Comparison of ENCODE assay signal across 9 cellular contexts in genomic region chr14:22978873-22979671, GRCh38. TPM values are rescaled to one million over a fixed set of nuclear protein-coding genes. Genes with fewer than 3 reads are reported as not detected.
DNase-seq lines count a peak whose midpoint lies in the region; ATAC-seq, FAIRE-seq and TF ChIP-seq lines count a peak whose summit lies in the region.
"Had no signal": no experiment of that assay in that cellular context is flagged by ENCODE, and none has a peak within 500 bp of the region (broad histone marks: within the 10 kb centered on the region; RNA-seq: fewer than 3 reads in every experiment).

No MANE protein-coding gene starts in this region.

- peaks cover 75% of the 10 kb centered on the region for H3K4me1 ChIP-seq in HepG2 (ENCODE audit: insufficient read depth, low read length)
- H3K4me1 ChIP-seq in thyroid gland, result peaks cover 32 to 52% of the 10 kb centered on the region in 2 donors

- H3K4me3 ChIP-seq in HFF-Myc (replicated peaks; ENCODE audit: low read depth, low read length), result peak overlapping the region; percentile 78
- peak overlapping the region; percentile 86 to 98 (median 89) for H3K4me3 ChIP-seq in HepG2 (replicated peaks in 1 of 3; ENCODE audit: insufficient read depth in 1 of 3, low read depth in 2 of 3, low read length in 3 of 3)
- no peak overlapping the region for H3K4me3 ChIP-seq in thyroid gland (replicated peaks in 1 of 3)

- peak; percentile 34; the same call in 1 of the 2 replicates for TF ChIP-seq RAD21 in HepG2 (CRISPR knock-in tag; IDR thresholded peaks at IDR 0.05)

- TF ChIP-seq EP300 in HepG2 (IDR thresholded peaks at IDR 0.05; ENCODE audit: low read depth in 2 of 2, low read length in 2 of 2), result no peak
- peak; percentile 29; the same call in 1 of the 2 replicates for TF ChIP-seq EP300 in HepG2 (CRISPR knock-in tag; IDR thresholded peaks at IDR 0.05; ENCODE audit: borderline replicate concordance)

- H3K4me2 ChIP-seq in HepG2 (ENCODE audit: low read depth, low read length), result peak overlapping the region; percentile 98

- H3K36me3 Mint-ChIP-seq in effector memory CD8-positive, alpha-beta T cell (ENCODE audit: insufficient read depth), result no peaks in the 10 kb centered on the region

- no peaks in the 10 kb centered on the region for H3K9me3 ChIP-seq in HepG2 (ENCODE audit: low read length)
- no peaks in the 10 kb centered on the region for H3K9me3 ChIP-seq in thyroid gland

- TF ChIP-seq POLR2A in HepG2 (IDR thresholded peaks at IDR 0.05; ENCODE audit: insufficient read depth in 1 of 2, low read depth in 2 of 2, low read length in 2 of 2) (peak in 1 of 2 experiments; percentile 27; a peak in 1 of 4 replicates), thyroid gland (IDR thresholded peaks at IDR 0.05) (no peak)

- no peak overlapping the region for H2AFZ ChIP-seq in HepG2 (ENCODE audit: low read length)

- no peaks in the 10 kb centered on the region; a peak in 1 of 5 replicates for H3K27me3 ChIP-seq in HepG2 (ENCODE audit: control insufficient read depth in 1 of 2, insufficient read depth in 2 of 2, low read length in 2 of 2)
- H3K27me3 ChIP-seq in thyroid gland, result no peaks in the 10 kb centered on the region

- peaks cover 2% of the 10 kb centered on the region for H4K20me1 ChIP-seq in HepG2 (ENCODE audit: insufficient read depth, low read length)

- peaks cover 17 to 34% of the 10 kb centered on the region in 2 experiments for H3K36me3 ChIP-seq in HepG2 (replicated peaks in 1 of 2; ENCODE audit: control insufficient read depth in 1 of 2, insufficient read depth in 2 of 2, low read length in 2 of 2)
- H3K36me3 ChIP-seq in thyroid gland, result peaks cover 0 to 7% of the 10 kb centered on the region in 2 donors

- FAIRE-seq in HepG2 (lab: Jason Lieb, UNC), result no peak

- intact Hi-C loops in HepG2 (cut with micrococcal nuclease; ENCODE audit: unreplicated experiment), result no loop called here
- intact Hi-C loops in thyroid gland (cut with DNase I), result no loop called here

- H3K27ac ChIP-seq in HepG2 (ENCODE audit: extremely low read length, insufficient read depth, low read length), result peak overlapping the region; percentile 97
- H3K27ac ChIP-seq in thyroid gland, result peak overlapping the region; percentile 81 to 89 (median 87)

- 20% methylated on average over 7 of the region's 7 CpGs for WGBS in HepG2 (ENCODE audit: low lambda C conversion rate)
- 48 to 58% methylated on average over 7 of the region's 7 CpGs for WGBS in thyroid gland, 2 donors

- in situ Hi-C loops in HepG2 (cut with HindIII; ENCODE audit: extremely low pct_ligation_motif_present, low pct_unique_long_range_greater_than_20kb), result no loop called here

- H3K27ac Mint-ChIP-seq in effector memory CD8-positive, alpha-beta T cell, result no peak overlapping the region
- H3K27ac Mint-ChIP-seq: activated T-cell treated with anti-CD3 and anti-CD28 coated beads, Interleukin-2, amount 50 U/mL, for 24 hours had no signal

- no TSS peak for BruUV-seq in HepG2 (replicated peaks; lab: Mats Ljungman, UMichigan)

- H3K27me3 Mint-ChIP-seq in effector memory CD8-positive, alpha-beta T cell, result peaks cover 10 to 35% of the 10 kb centered on the region in 2 donors

- TF ChIP-seq CTCF in HFF-Myc (IDR thresholded peaks at IDR 0.05; ENCODE audit: low read depth, low read length, missing control alignments) (no peak), HepG2 (CRISPR knock-in tag; IDR thresholded peaks at IDR 0.05) (no peak), thyroid gland (IDR thresholded peaks at IDR 0.05) (no peak)

- CTCF ChIA-PET in HepG2 (lab: Yijun Ruan, JAX; ENCODE audit: low intra/inter-chr PET ratio, low total read pairs), result no interaction called here

- H3K79me2 ChIP-seq in HepG2 (ENCODE audit: insufficient read depth, low read length), result peaks cover 79% of the 10 kb centered on the region

- DNase-seq in HFF-Myc (ENCODE audit: extremely low read depth, low read depth) (no peak), astrocyte of the hippocampus (ENCODE audit: low read depth, low spot score) (peak; percentile 55), HepG2 (ENCODE audit: low spot score) (no peak), thyroid gland (no peak), amniotic stem cell (lab: John Stamatoyannopoulos, UW) (no peak)
- DNase-seq in stimulated activated CD4-positive, alpha-beta T cell treated with anti-CD3 and anti-CD28 coated beads, Interleukin-2, amount 100 ng/mL, for 24 hours, result no peak
- no peak for DNase-seq in effector memory CD8-positive, alpha-beta T cell
- DNase-seq: activated T-cell treated with anti-CD3 and anti-CD28 coated beads, Interleukin-2, amount 50 U/mL, for 24 hours had no signal

- H3K4me1 Mint-ChIP-seq in effector memory CD8-positive, alpha-beta T cell (ENCODE audit: low read depth in 2 of 2), result peaks cover 4% of the 10 kb centered on the region in 2 donors

- H3K9me3 Mint-ChIP-seq in effector memory CD8-positive, alpha-beta T cell, result no peaks in the 10 kb centered on the region
- H3K9me3 Mint-ChIP-seq: activated T-cell treated with anti-CD3 and anti-CD28 coated beads, Interleukin-2, amount 50 U/mL, for 24 hours had no signal

- peak overlapping the region; percentile 93 for H3K9ac ChIP-seq in HepG2 (ENCODE audit: insufficient read depth, low read depth, low read length)

- H3K4me3 Mint-ChIP-seq in effector memory CD8-positive, alpha-beta T cell, result no peak overlapping the region
- H3K4me3 Mint-ChIP-seq: activated T-cell treated with anti-CD3 and anti-CD28 coated beads, Interleukin-2, amount 50 U/mL, for 24 hours had no signal

- ATAC-seq in HepG2 (no peak), GM21825 (IDR thresholded peaks at IDR 0.05; ENCODE audit: unreplicated experiment) (no peak)
- no peak for ATAC-seq in effector memory CD8-positive, alpha-beta T cell (replicated peaks)

- POLR2A ChIA-PET in HepG2 (lab: Yijun Ruan, JAX), result interaction anchor here (0.7 to 26.8 kb wide), 20 partner anchors 2 to 1135 kb away, joined by 3 to 1670 read pairs (median 10); partner anchors contain the start of genes ACIN1, AJUBA, C14orf119 and CDH24

RNA-seq across cellular contexts. Expression of gene AJUBA, which starts 3.3 kb away (rescaled TPM):
- total RNA-seq in HepG2 (2016; rRNA removed; fragmentation: Illumina TruSeq; extraction: Trizol), result 109 and 157 TPM in 2 replicates
- total RNA-seq in HepG2 (2016; cell fraction: cytosol; rRNA removed; fragmentation: Illumina TruSeq; extraction: Trizol; ENCODE audit: low read depth), result 29.1 and 32.6 TPM in 2 replicates
- 104 and 153 TPM in 2 replicates for total RNA-seq in HepG2 (2016; cell fraction: insoluble cytoplasmic fraction; rRNA removed; fragmentation: Illumina TruSeq; extraction: Trizol)
- total RNA-seq in HepG2 (2016; cell fraction: membrane; rRNA removed; fragmentation: Illumina TruSeq; extraction: Trizol), result 72.3 and 78.5 TPM in 2 replicates
- 149 and 162 TPM in 2 replicates for total RNA-seq in HepG2 (2016; cell fraction: nucleus; rRNA removed; fragmentation: Illumina TruSeq; extraction: Trizol)
- polyA plus RNA-seq in HepG2 (2011; rRNA removed), result 241 and 315 TPM in 2 replicates
- 184 and 225 TPM in 2 replicates for polyA plus RNA-seq in HepG2 (2011; cell fraction: cytosol; rRNA removed)
- polyA plus RNA-seq in HepG2 (2011; cell fraction: nucleus; rRNA removed), result 207 and 248 TPM in 2 replicates
- polyA plus RNA-seq in HepG2 (2012), result 183 and 230 TPM in 2 replicates
- 8.7 and 9.2 TPM in 2 replicates for polyA plus RNA-seq in HepG2 (2016; cell fraction: cytosol; fragmentation: Illumina TruSeq; extraction: Trizol; ENCODE audit: low read depth)
- polyA plus RNA-seq in HepG2 (2016; cell fraction: insoluble cytoplasmic fraction; fragmentation: Illumina TruSeq; extraction: Trizol; ENCODE audit: low read depth), result 102 and 106 TPM in 2 replicates
- 31.5 and 31.6 TPM in 2 replicates for polyA plus RNA-seq in HepG2 (2016; cell fraction: membrane; fragmentation: Illumina TruSeq; extraction: Trizol; ENCODE audit: low read depth)
- 158 and 165 TPM in 2 replicates for polyA plus RNA-seq in HepG2 (2016; cell fraction: nucleus; fragmentation: Illumina TruSeq; extraction: Trizol; ENCODE audit: insufficient read depth, low read depth)
- polyA minus RNA-seq in HepG2 (2011; rRNA and poly(A)+ RNA removed; ENCODE audit: low replicate concordance), result 171 and 630 TPM in 2 replicates
- 150 and 166 TPM in 2 replicates for polyA minus RNA-seq in HepG2 (2011; cell fraction: cytosol; rRNA and poly(A)+ RNA removed)
- 420 and 488 TPM in 2 replicates for polyA minus RNA-seq in HepG2 (2011; cell fraction: nucleus; rRNA and poly(A)+ RNA removed)
- 10 to 100 TPM; 18.4 to 40.5 (median 34.8) TPM for total RNA-seq in thyroid gland

RNA-seq across cellular contexts. Expression of gene HAUS4, which starts 22.2 kb away (rescaled TPM):
- total RNA-seq in HepG2 (2016; rRNA removed; fragmentation: Illumina TruSeq; extraction: Trizol) (130 and 141 TPM in 2 replicates), thyroid gland (10 to 100 TPM; 25.7 to 40.8 (median 40.0) TPM)
- total RNA-seq in HepG2 (2016; cell fraction: cytosol; rRNA removed; fragmentation: Illumina TruSeq; extraction: Trizol; ENCODE audit: low read depth), result 124 and 143 TPM in 2 replicates
- 128 and 148 TPM in 2 replicates for total RNA-seq in HepG2 (2016; cell fraction: insoluble cytoplasmic fraction; rRNA removed; fragmentation: Illumina TruSeq; extraction: Trizol)
- 134 and 154 TPM in 2 replicates for total RNA-seq in HepG2 (2016; cell fraction: membrane; rRNA removed; fragmentation: Illumina TruSeq; extraction: Trizol)
- 82.9 and 84.6 TPM in 2 replicates for total RNA-seq in HepG2 (2016; cell fraction: nucleus; rRNA removed; fragmentation: Illumina TruSeq; extraction: Trizol)
- 64.7 and 74.4 TPM in 2 replicates for polyA plus RNA-seq in HepG2 (2011; rRNA removed)
- 49.6 and 52.3 TPM in 2 replicates for polyA plus RNA-seq in HepG2 (2011; cell fraction: cytosol; rRNA removed)
- polyA plus RNA-seq in HepG2 (2011; cell fraction: nucleus; rRNA removed), result 90.4 and 93.9 TPM in 2 replicates
- polyA plus RNA-seq in HepG2 (2012), result 58.5 and 83.9 TPM in 2 replicates
- polyA plus RNA-seq in HepG2 (2016; cell fraction: cytosol; fragmentation: Illumina TruSeq; extraction: Trizol; ENCODE audit: low read depth), result 42.0 and 47.4 TPM in 2 replicates
- polyA plus RNA-seq in HepG2 (2016; cell fraction: insoluble cytoplasmic fraction; fragmentation: Illumina TruSeq; extraction: Trizol; ENCODE audit: low read depth), result 106 and 115 TPM in 2 replicates
- 86.6 and 89.8 TPM in 2 replicates for polyA plus RNA-seq in HepG2 (2016; cell fraction: membrane; fragmentation: Illumina TruSeq; extraction: Trizol; ENCODE audit: low read depth)
- polyA plus RNA-seq in HepG2 (2016; cell fraction: nucleus; fragmentation: Illumina TruSeq; extraction: Trizol; ENCODE audit: insufficient read depth, low read depth), result 118 and 127 TPM in 2 replicates
- polyA minus RNA-seq in HepG2 (2011; rRNA and poly(A)+ RNA removed; ENCODE audit: low replicate concordance), result 39.3 and 43.1 TPM in 2 replicates
- 27.3 and 39.3 TPM in 2 replicates for polyA minus RNA-seq in HepG2 (2011; cell fraction: cytosol; rRNA and poly(A)+ RNA removed)
- polyA minus RNA-seq in HepG2 (2011; cell fraction: nucleus; rRNA and poly(A)+ RNA removed), result 50.6 and 59.4 TPM in 2 replicates

RNA-seq across cellular contexts. Expression of gene C14orf93, which starts 30.9 kb away (rescaled TPM):
- total RNA-seq in HepG2 (2016; rRNA removed; fragmentation: Illumina TruSeq; extraction: Trizol) (10.8 and 11.4 TPM in 2 replicates), thyroid gland (10 to 100 TPM; 11.6 to 20.6 (median 15.4) TPM)
- 3.1 and 3.7 TPM in 2 replicates for total RNA-seq in HepG2 (2016; cell fraction: cytosol; rRNA removed; fragmentation: Illumina TruSeq; extraction: Trizol; ENCODE audit: low read depth)
- total RNA-seq in HepG2 (2016; cell fraction: insoluble cytoplasmic fraction; rRNA removed; fragmentation: Illumina TruSeq; extraction: Trizol), result 10.9 and 11.2 TPM in 2 replicates
- total RNA-seq in HepG2 (2016; cell fraction: membrane; rRNA removed; fragmentation: Illumina TruSeq; extraction: Trizol), result 7.8 and 9.1 TPM in 2 replicates
- total RNA-seq in HepG2 (2016; cell fraction: nucleus; rRNA removed; fragmentation: Illumina TruSeq; extraction: Trizol), result 6.7 and 8.3 TPM in 2 replicates
- polyA plus RNA-seq in HepG2 (2011; rRNA removed), result 19.8 and 22.5 TPM in 2 replicates
- polyA plus RNA-seq in HepG2 (2011; cell fraction: cytosol; rRNA removed), result 18.0 and 23.7 TPM in 2 replicates
- 27.1 and 27.7 TPM in 2 replicates for polyA plus RNA-seq in HepG2 (2011; cell fraction: nucleus; rRNA removed)
- polyA plus RNA-seq in HepG2 (2012), result 14.5 and 15.7 TPM in 2 replicates
- 2.6 and 3.0 TPM in 2 replicates for polyA plus RNA-seq in HepG2 (2016; cell fraction: cytosol; fragmentation: Illumina TruSeq; extraction: Trizol; ENCODE audit: low read depth)
- polyA plus RNA-seq in HepG2 (2016; cell fraction: insoluble cytoplasmic fraction; fragmentation: Illumina TruSeq; extraction: Trizol; ENCODE audit: low read depth), result 9.9 and 10.2 TPM in 2 replicates
- polyA plus RNA-seq in HepG2 (2016; cell fraction: membrane; fragmentation: Illumina TruSeq; extraction: Trizol; ENCODE audit: low read depth), result 6.4 TPM in 2 replicates
- 19.5 and 24.7 TPM in 2 replicates for polyA plus RNA-seq in HepG2 (2016; cell fraction: nucleus; fragmentation: Illumina TruSeq; extraction: Trizol; ENCODE audit: insufficient read depth, low read depth)
- polyA minus RNA-seq in HepG2 (2011; rRNA and poly(A)+ RNA removed; ENCODE audit: low replicate concordance), result 18.0 and 62.7 TPM in 2 replicates
- polyA minus RNA-seq in HepG2 (2011; cell fraction: cytosol; rRNA and poly(A)+ RNA removed), result 8.0 and 14.8 TPM in 2 replicates
- 8.8 and 11.9 TPM in 2 replicates for polyA minus RNA-seq in HepG2 (2011; cell fraction: nucleus; rRNA and poly(A)+ RNA removed)

RNA-seq across cellular contexts. Expression of gene PRMT5, which starts 49.9 kb away (rescaled TPM):
- total RNA-seq in HepG2 (2016; rRNA removed; fragmentation: Illumina TruSeq; extraction: Trizol), result 210 and 289 TPM in 2 replicates
- 154 and 171 TPM in 2 replicates for total RNA-seq in HepG2 (2016; cell fraction: cytosol; rRNA removed; fragmentation: Illumina TruSeq; extraction: Trizol; ENCODE audit: low read depth)
- total RNA-seq in HepG2 (2016; cell fraction: insoluble cytoplasmic fraction; rRNA removed; fragmentation: Illumina TruSeq; extraction: Trizol), result 224 and 314 TPM in 2 replicates
- 131 and 139 TPM in 2 replicates for total RNA-seq in HepG2 (2016; cell fraction: membrane; rRNA removed; fragmentation: Illumina TruSeq; extraction: Trizol)
- 137 and 144 TPM in 2 replicates for total RNA-seq in HepG2 (2016; cell fraction: nucleus; rRNA removed; fragmentation: Illumina TruSeq; extraction: Trizol)
- 329 and 354 TPM in 2 replicates for polyA plus RNA-seq in HepG2 (2011; rRNA removed)
- 348 and 362 TPM in 2 replicates for polyA plus RNA-seq in HepG2 (2011; cell fraction: cytosol; rRNA removed)
- 327 and 362 TPM in 2 replicates for polyA plus RNA-seq in HepG2 (2011; cell fraction: nucleus; rRNA removed)
- 137 and 192 TPM in 2 replicates for polyA plus RNA-seq in HepG2 (2012)
- polyA plus RNA-seq in HepG2 (2016; cell fraction: cytosol; fragmentation: Illumina TruSeq; extraction: Trizol; ENCODE audit: low read depth), result 39.5 and 40.9 TPM in 2 replicates
- polyA plus RNA-seq in HepG2 (2016; cell fraction: insoluble cytoplasmic fraction; fragmentation: Illumina TruSeq; extraction: Trizol; ENCODE audit: low read depth), result 294 and 308 TPM in 2 replicates
- 72.5 and 74.3 TPM in 2 replicates for polyA plus RNA-seq in HepG2 (2016; cell fraction: membrane; fragmentation: Illumina TruSeq; extraction: Trizol; ENCODE audit: low read depth)
- 212 and 229 TPM in 2 replicates for polyA plus RNA-seq in HepG2 (2016; cell fraction: nucleus; fragmentation: Illumina TruSeq; extraction: Trizol; ENCODE audit: insufficient read depth, low read depth)
- 563 and 739 TPM in 2 replicates for polyA minus RNA-seq in HepG2 (2011; rRNA and poly(A)+ RNA removed; ENCODE audit: low replicate concordance)
- 136 and 191 TPM in 2 replicates for polyA minus RNA-seq in HepG2 (2011; cell fraction: cytosol; rRNA and poly(A)+ RNA removed)
- polyA minus RNA-seq in HepG2 (2011; cell fraction: nucleus; rRNA and poly(A)+ RNA removed), result 169 and 174 TPM in 2 replicates
- 10 to 100 TPM; 60.7 to 73.8 (median 63.2) TPM for total RNA-seq in thyroid gland

RNA-seq across cellular contexts. Expression of gene PSMB5, which starts 55.6 kb away (rescaled TPM):
- 871 and 1,316 TPM in 2 replicates for total RNA-seq in HepG2 (2016; rRNA removed; fragmentation: Illumina TruSeq; extraction: Trizol)
- 296 and 327 TPM in 2 replicates for total RNA-seq in HepG2 (2016; cell fraction: cytosol; rRNA removed; fragmentation: Illumina TruSeq; extraction: Trizol; ENCODE audit: low read depth)
- 923 and 1,358 TPM in 2 replicates for total RNA-seq in HepG2 (2016; cell fraction: insoluble cytoplasmic fraction; rRNA removed; fragmentation: Illumina TruSeq; extraction: Trizol)
- total RNA-seq in HepG2 (2016; cell fraction: membrane; rRNA removed; fragmentation: Illumina TruSeq; extraction: Trizol), result 499 and 543 TPM in 2 replicates
- 325 and 326 TPM in 2 replicates for total RNA-seq in HepG2 (2016; cell fraction: nucleus; rRNA removed; fragmentation: Illumina TruSeq; extraction: Trizol)
- polyA plus RNA-seq in HepG2 (2011; rRNA removed), result 566 and 705 TPM in 2 replicates
- 909 and 1,129 TPM in 2 replicates for polyA plus RNA-seq in HepG2 (2011; cell fraction: cytosol; rRNA removed)
- 173 and 191 TPM in 2 replicates for polyA plus RNA-seq in HepG2 (2011; cell fraction: nucleus; rRNA removed)
- polyA plus RNA-seq in HepG2 (2012), result 459 and 476 TPM in 2 replicates
- 281 and 292 TPM in 2 replicates for polyA plus RNA-seq in HepG2 (2016; cell fraction: cytosol; fragmentation: Illumina TruSeq; extraction: Trizol; ENCODE audit: low read depth)
- polyA plus RNA-seq in HepG2 (2016; cell fraction: insoluble cytoplasmic fraction; fragmentation: Illumina TruSeq; extraction: Trizol; ENCODE audit: low read depth), result 1,127 and 1,228 TPM in 2 replicates
- 411 and 426 TPM in 2 replicates for polyA plus RNA-seq in HepG2 (2016; cell fraction: membrane; fragmentation: Illumina TruSeq; extraction: Trizol; ENCODE audit: low read depth)
- 421 and 445 TPM in 2 replicates for polyA plus RNA-seq in HepG2 (2016; cell fraction: nucleus; fragmentation: Illumina TruSeq; extraction: Trizol; ENCODE audit: insufficient read depth, low read depth)
- polyA minus RNA-seq in HepG2 (2011; rRNA and poly(A)+ RNA removed; ENCODE audit: low replicate concordance), result 455 and 971 TPM in 2 replicates
- polyA minus RNA-seq in HepG2 (2011; cell fraction: cytosol; rRNA and poly(A)+ RNA removed), result 370 and 379 TPM in 2 replicates
- polyA minus RNA-seq in HepG2 (2011; cell fraction: nucleus; rRNA and poly(A)+ RNA removed), result 156 and 157 TPM in 2 replicates
- 100 to 1,000 TPM in 2 of 4 donors, 10 to 100 TPM in 2; 75.7 to 215 (median 113) TPM for total RNA-seq in thyroid gland

Comparison
In these comparisons a context has a peak if more than half of its experiments do, and no peak if none do; other contexts are left out.
1. H3K4me3 ChIP-seq: peak in HFF-Myc (single experiment) and HepG2 (3 of 3); none in thyroid gland (0 of 3).